9 cellular contexts compared by ENCODE assay signal in the genomic region with DNA sequence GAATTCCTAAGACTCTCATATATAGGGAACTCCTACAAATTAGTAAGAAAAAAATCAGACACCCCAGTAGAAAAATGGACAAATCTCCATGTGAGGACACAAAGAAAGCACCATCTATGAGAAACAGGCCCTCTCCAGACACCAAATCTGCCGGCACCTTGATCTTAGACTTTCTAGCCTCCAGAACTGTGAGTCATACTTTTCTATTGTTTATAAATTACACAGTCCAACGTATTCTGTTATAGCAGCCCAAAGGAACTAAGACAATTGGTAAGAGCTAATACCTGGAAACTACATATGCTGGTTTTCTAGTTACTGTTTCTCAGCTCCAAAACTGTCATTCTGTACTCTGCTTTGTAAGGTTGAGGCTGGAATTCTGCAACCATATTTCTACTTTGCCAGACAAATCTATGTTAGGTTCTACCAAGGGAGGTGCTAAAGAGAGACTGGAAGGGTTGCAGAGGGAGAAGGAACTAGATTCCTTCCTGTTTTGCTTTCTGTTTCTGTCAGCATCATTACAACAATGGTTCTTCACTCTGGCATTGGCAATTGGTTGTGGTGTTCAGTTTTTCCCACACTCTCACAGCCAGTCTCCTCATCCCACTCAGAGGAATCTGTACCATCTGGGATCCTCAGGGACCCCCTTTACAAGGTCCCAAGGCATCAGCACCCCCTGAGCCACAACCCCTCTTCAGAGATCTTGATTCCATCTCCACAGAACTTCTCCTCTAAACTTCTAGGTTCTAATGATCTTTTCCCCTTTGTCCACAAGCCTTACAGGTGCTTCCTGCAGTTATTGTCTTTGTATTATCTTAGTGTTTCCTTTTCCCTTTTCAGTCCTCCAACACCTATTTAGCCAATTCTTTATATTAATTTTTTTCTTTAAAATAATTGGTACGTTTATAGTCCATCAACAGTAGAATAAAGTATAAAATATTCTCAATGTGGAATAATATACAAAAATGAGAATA. TPM values are rescaled to one million over a fixed set of nuclear protein-coding genes. Genes with fewer than 3 reads are reported as not detected.
DNase-seq lines count a peak whose midpoint lies in the region; ATAC-seq, FAIRE-seq and TF ChIP-seq lines count a peak whose summit lies in the region.
"Had no signal": no experiment of that assay in that cellular context is flagged by ENCODE, and none has a peak within 500 bp of the region (broad histone marks: within the 10 kb centered on the region; RNA-seq: fewer than 3 reads in every experiment).

No MANE protein-coding gene starts in this region.

- no peak for TF ChIP-seq EP300 in K562 (IDR thresholded peaks at IDR 0.05; ENCODE audit: low read length)

- TF ChIP-seq CTCF in K562 (IDR thresholded peaks at IDR 0.05 in 2 of 3, conservative IDR thresholded peaks at IDR 0.05 in 1 of 3; ENCODE audit: insufficient read depth in 2 of 3, low read depth in 1 of 3, low read length in 3 of 3) = no peak
- no peak for TF ChIP-seq CTCF in A673 (conservative IDR thresholded peaks at IDR 0.05; ENCODE audit: low read depth, low read length)

- H3K4me3 ChIP-seq in K562 (no peak overlapping the region), A673 (ENCODE audit: low read depth, low read length, poor library complexity, severe bottlenecking) (no peak overlapping the region), MG63 (no peak overlapping the region)

- peak overlapping the region; percentile 46; the same call in 1 of the 2 replicates for H2AFZ ChIP-seq in K562 (ENCODE audit: low read depth, low read length)

- in situ Hi-C loops in K562 (cut with MboI) = loop anchor here (10.0 kb wide), 1 partner anchor 415 kb away; no protein-coding TSS in a partner anchor

- H3K27ac Mint-ChIP-seq in activated CD4-positive, alpha-beta T cell treated with anti-CD3 and anti-CD28 coated beads, Interleukin-2, amount 10 ng/mL, durations not matched to agents 24 days and 14 days = peak overlapping the region; percentile 59
- no peak overlapping the region for H3K27ac Mint-ChIP-seq in stimulated activated effector memory CD8-positive, alpha-beta T cell treated with anti-CD3 and anti-CD28 coated beads, Interleukin-12 subunit alpha, Interleukin-12 subunit beta, amount 100 ng/mL, for 72 hours

- H3K4me3 Mint-ChIP-seq in activated CD4-positive, alpha-beta T cell treated with anti-CD3 and anti-CD28 coated beads, Interleukin-2, amount 10 ng/mL, durations not matched to agents 24 days and 14 days = peak overlapping the region; percentile 53
- H3K4me3 Mint-ChIP-seq in stimulated activated effector memory CD8-positive, alpha-beta T cell treated with anti-CD3 and anti-CD28 coated beads, Interleukin-12 subunit alpha, Interleukin-12 subunit beta, amount 100 ng/mL, for 72 hours = no peak overlapping the region

- no peak overlapping the region for H3K27ac ChIP-seq in K562 (ENCODE audit: extremely low read depth, low read depth, low read length)
- H3K27ac ChIP-seq in A673 (ENCODE audit: low read depth, low read length, poor library complexity, severe bottlenecking) = no peak overlapping the region

- POLR2A ChIA-PET in K562 (lab: Yijun Ruan, JAX) = interaction anchor here (0.8 kb wide), 1 partner anchor 10 kb away, joined by 5 read pairs; no protein-coding TSS in a partner anchor
- POLR2A ChIA-PET in A673 (lab: Charles Lee; ENCODE audit: low non-redundant PET) = no interaction called here

- no peaks in the 10 kb centered on the region for H3K36me3 Mint-ChIP-seq in activated CD4-positive, alpha-beta T cell treated with anti-CD3 and anti-CD28 coated beads, Interleukin-2, amount 10 ng/mL, durations not matched to agents 24 days and 14 days (ENCODE audit: low read depth)
- no peaks in the 10 kb centered on the region for H3K36me3 Mint-ChIP-seq in stimulated activated effector memory CD8-positive, alpha-beta T cell treated with anti-CD3 and anti-CD28 coated beads, Interleukin-12 subunit alpha, Interleukin-12 subunit beta, amount 100 ng/mL, for 72 hours

- peaks cover 16% of the 10 kb centered on the region for H3K4me1 Mint-ChIP-seq in activated CD4-positive, alpha-beta T cell treated with anti-CD3 and anti-CD28 coated beads, Interleukin-2, amount 10 ng/mL, durations not matched to agents 24 days and 14 days
- H3K4me1 Mint-ChIP-seq in stimulated activated effector memory CD8-positive, alpha-beta T cell treated with anti-CD3 and anti-CD28 coated beads, Interleukin-12 subunit alpha, Interleukin-12 subunit beta, amount 100 ng/mL, for 72 hours = no peaks in the 10 kb centered on the region

- no peaks in the 10 kb centered on the region for H3K27me3 Mint-ChIP-seq in activated CD4-positive, alpha-beta T cell treated with anti-CD3 and anti-CD28 coated beads, Interleukin-2, amount 10 ng/mL, durations not matched to agents 24 days and 14 days

- H3K36me3 ChIP-seq in K562 (ENCODE audit: control insufficient read depth, insufficient read depth, low read length) = no peaks in the 10 kb centered on the region
- H3K36me3 ChIP-seq in A673 (ENCODE audit: insufficient read depth, low read length, poor library complexity, severe bottlenecking) = no peaks in the 10 kb centered on the region
- no peaks in the 10 kb centered on the region for H3K36me3 ChIP-seq in MG63

- CTCF ChIA-PET in K562 (lab: Yijun Ruan, JAX; ENCODE audit: low intra/inter-chr PET ratio) = no interaction called here
- CTCF ChIA-PET in A673 (lab: Charles Lee) = no interaction called here

- no peak overlapping the region for H3K4me2 ChIP-seq in K562 (ENCODE audit: insufficient read depth, low read length)

- H3K4me1 ChIP-seq in K562 (replicated peaks in 1 of 2; ENCODE audit: control insufficient read depth in 2 of 2, insufficient read depth in 2 of 2, low read length in 2 of 2) (peaks cover 0 to 11% of the 10 kb centered on the region in 2 experiments; a peak in 3 of 5 replicates), A673 (ENCODE audit: insufficient read depth, low read length, poor library complexity, severe bottlenecking) (no peaks in the 10 kb centered on the region)

- no peak for FAIRE-seq in K562 (lab: Jason Lieb, UNC)

- BruUV-seq in K562 (replicated peaks; lab: Mats Ljungman, UMichigan) (no TSS peak), A673 (replicated peaks; lab: Mats Ljungman, UMichigan) (no TSS peak)

- H4K20me1 ChIP-seq in K562 (replicated peaks; ENCODE audit: control insufficient read depth, insufficient read depth, low read length) = no peaks in the 10 kb centered on the region

- intact Hi-C loops in activated CD4-positive, alpha-beta T cell treated with anti-CD3 and anti-CD28 coated beads, Interleukin-2, amount 10 ng/mL, durations not matched to agents 24 days and 14 days (cut with micrococcal nuclease) = loop anchor here (1.0 to 5.0 kb wide), 2 partner anchors 10 to 38 kb away; partner anchors contain the start of gene FAM241A
- intact Hi-C loops in K562 (cut with micrococcal nuclease) = loop anchor here (10.0 kb wide), 1 partner anchor 525 kb away; the partner anchor contains the start of genes LARP7 and ZGRF1
- intact Hi-C loops in A673 (cut with micrococcal nuclease; ENCODE audit: unreplicated experiment) = loop anchor here (10.0 kb wide), 1 partner anchor 495 kb away; no protein-coding TSS in a partner anchor

- TF ChIP-seq RAD21 in K562 (CRISPR knock-in tag; conservative IDR thresholded peaks at IDR 0.05 in 1 of 2, IDR thresholded peaks at IDR 0.05 in 1 of 2) = no peak

- no peaks in the 10 kb centered on the region for H3K79me2 ChIP-seq in K562 (ENCODE audit: control insufficient read depth, insufficient read depth, low read length)

- DNase-seq in activated CD4-positive, alpha-beta T cell treated with anti-CD3 and anti-CD28 coated beads, Interleukin-2, amount 10 ng/mL, durations not matched to agents 24 days and 14 days = peak; percentile 61
- no peak for DNase-seq in activated CD4-positive, alpha-beta T cell treated with anti-CD3 and anti-CD28 coated beads for 1 hour
- no peak for DNase-seq in K562 (ENCODE audit: extremely low read depth in 1 of 4, low spot score in 3 of 4)
- no peak for DNase-seq in stimulated activated effector memory CD8-positive, alpha-beta T cell treated with anti-CD3 and anti-CD28 coated beads, Interleukin-12 subunit alpha, Interleukin-12 subunit beta, amount 100 ng/mL, for 72 hours (ENCODE audit: low spot score in 2 of 2)
- DNase-seq in A673 (ENCODE audit: low spot score) = no peak
- no peak for DNase-seq in MG63
- no peak for DNase-seq in NCI-H1105 treated with DMSO at 0.1 percent for 48 hours (lab: John Stamatoyannopoulos, UW)
- DNase-seq: NCI-H2029 treated with DMSO at 0.1 percent for 48 hours had no signal

- H3K27me3 ChIP-seq in K562 (ENCODE audit: control insufficient read depth in 2 of 2, insufficient read depth in 2 of 2, low read length in 2 of 2) (no peaks in the 10 kb centered on the region), A673 (replicated peaks; ENCODE audit: insufficient read depth, low read depth, low read length, poor library complexity) (no peaks in the 10 kb centered on the region), MG63 (no peaks in the 10 kb centered on the region)

- H3K9ac ChIP-seq in K562 (ENCODE audit: insufficient read depth in 1 of 2, low read depth in 2 of 2, low read length in 2 of 2) = no peak overlapping the region

- H3K9me3 Mint-ChIP-seq in activated CD4-positive, alpha-beta T cell treated with anti-CD3 and anti-CD28 coated beads, Interleukin-2, amount 10 ng/mL, durations not matched to agents 24 days and 14 days = no peaks in the 10 kb centered on the region
- no peaks in the 10 kb centered on the region for H3K9me3 Mint-ChIP-seq in stimulated activated effector memory CD8-positive, alpha-beta T cell treated with anti-CD3 and anti-CD28 coated beads, Interleukin-12 subunit alpha, Interleukin-12 subunit beta, amount 100 ng/mL, for 72 hours

- no peaks in the 10 kb centered on the region for H3K9me3 ChIP-seq in K562 (replicated peaks; ENCODE audit: control insufficient read depth, insufficient read depth, low read depth, low read length)
- H3K9me3 ChIP-seq in A673 (ENCODE audit: low read depth, low read length, poor library complexity, severe bottlenecking) = no peaks in the 10 kb centered on the region
- H3K9me3 ChIP-seq in MG63 = no peaks in the 10 kb centered on the region

- no peak for TF ChIP-seq POLR2A in K562 (conservative IDR thresholded peaks at IDR 0.05)

- H3K9me1 ChIP-seq in K562 (ENCODE audit: control insufficient read depth, insufficient read depth, low read length) = no peaks in the 10 kb centered on the region

- 2% methylated on average over 3 of the region's 3 CpGs for WGBS in K562 (ENCODE audit: insufficient coverage, low coverage, missing lambda C conversion rate)

- ATAC-seq in HG03469 (IDR thresholded peaks at IDR 0.05; ENCODE audit: unreplicated experiment) (peak; percentile 71), K562 (no peak; the same call in 2 of the 3 replicates)
- peak; percentile 47 for ATAC-seq in stimulated activated effector memory CD8-positive, alpha-beta T cell treated with anti-CD3 and anti-CD28 coated beads, Interleukin-12 subunit alpha, Interleukin-12 subunit beta, amount 100 ng/mL, for 72 hours

RNA-seq across cellular contexts. Expression of gene FAM241A, which starts 35.5 kb away (rescaled TPM):
- 6.2 and 6.7 TPM in 2 replicates for total RNA-seq in activated CD4-positive, alpha-beta T cell treated with anti-CD3 and anti-CD28 coated beads, Interleukin-2, amount 10 ng/mL, durations not matched to agents 24 days and 14 days
- total RNA-seq in K562 (2011; cell fraction: chromatin; rRNA removed; ENCODE audit: low replicate concordance) = 1.9 and 6.6 TPM in 2 replicates
- total RNA-seq in K562 (2011; cell fraction: nucleolus; rRNA removed) = 1.0 and 1.7 TPM in 2 replicates
- total RNA-seq in K562 (2011; cell fraction: nucleoplasm; rRNA removed) = 4.6 and 8.2 TPM in 2 replicates
- 5.1 and 5.3 TPM in 2 replicates for total RNA-seq in K562 (2014; rRNA removed)
- 5.8 and 7.4 TPM in 2 replicates for total RNA-seq in K562 (2014; rRNA removed; fragmentation: Illumina TruSeq; extraction: Trizol)
- 4.0 and 4.4 TPM in 2 replicates for total RNA-seq in K562 (2015; rRNA removed; fragmentation: Illumina TruSeq; extraction: Trizol)
- 5.0 and 5.4 TPM in 2 replicates for total RNA-seq in K562 (2021)
- polyA plus RNA-seq in K562 (2011; rRNA removed) = 3.2 and 3.7 TPM in 2 replicates
- 0.55 and 2.2 TPM in 2 replicates for polyA plus RNA-seq in K562 (2011; cell fraction: cytosol; rRNA removed)
- 1.2 and 2.1 TPM in 2 replicates for polyA plus RNA-seq in K562 (2011; cell fraction: nucleus; rRNA removed)
- 4.1 and 5.4 TPM in 2 replicates for polyA plus RNA-seq in K562 (2012)
- polyA plus RNA-seq in K562 (2014; fragmentation: Illumina TruSeq; extraction: Trizol) = 7.4 and 8.5 TPM in 2 replicates
- 1 to 10 TPM; 2.3 TPM for polyA plus RNA-seq in K562 (2014; fragmentation: Nextera tagmentation; extraction: Ambion mirVana)
- 7.0 and 7.1 TPM in 2 replicates for polyA plus RNA-seq in K562 (2014; rRNA removed)
- polyA minus RNA-seq in K562 (2011; rRNA and poly(A)+ RNA removed) = 2.0 and 3.0 TPM in 2 replicates
- polyA minus RNA-seq in K562 (2011; cell fraction: cytosol; rRNA and poly(A)+ RNA removed) = 0.64 and 0.67 TPM in 2 replicates
- 1.3 and 2.2 TPM in 2 replicates for polyA minus RNA-seq in K562 (2011; cell fraction: nucleus; rRNA and poly(A)+ RNA removed)
- 1.4 and 1.5 TPM in 2 replicates for total RNA-seq in A673 (2021)
- total RNA-seq in MG63 (2014; rRNA removed; shearing (Covaris generic); ENCODE audit: low replicate concordance) = 1.2 and 3.7 TPM in 2 replicates
